30 cellular contexts compared by ENCODE assay signal in genomic region chr13:93762703-93763102, GRCh38.
"Had no signal": no experiment of that assay in that cellular context is flagged by ENCODE, and none has a peak within 500 bp of the region (broad histone marks: within the 10 kb centered on the region; RNA-seq: fewer than 3 reads in every experiment).

No MANE protein-coding gene starts in this region.

- H3K27ac Mint-ChIP-seq: naive thymus-derived CD4-positive, alpha-beta T cell; natural killer cell; nephron; stimulated activated memory B cell treated with anti-CD40 and anti-IgM and Interleukin-4, amounts not matched to agents 10 μg/mL and 1 μg/mL and 100 μg/mL, for 72 hours; stimulated activated naive CD8-positive, alpha-beta T cell treated with anti-CD3 and anti-CD28 coated beads, Interleukin-15, amount 100 ng/mL, for 72 hours; type B pancreatic cell had no signal

- H3K4me3 ChIP-seq: pancreas, prostate gland, skin epidermis, smooth muscle cell, spleen, suprapubic skin, testis, tibial artery, transverse colon, upper lobe of right lung, uterus had no signal

- H3K9me3 ChIP-seq: neutrophil, pancreas, prostate gland, suprapubic skin, testis, tibial artery, transverse colon, upper lobe of right lung, uterus had no signal

- H3K27me3 Mint-ChIP-seq: stimulated activated memory B cell treated with anti-CD40 and anti-IgM and Interleukin-4, amounts not matched to agents 10 μg/mL and 1 μg/mL and 100 μg/mL, for 72 hours; type B pancreatic cell had no signal

- H3K36me3 ChIP-seq: neutrophil, pancreas, prostate gland, spleen, suprapubic skin, tibial artery, transverse colon, upper lobe of right lung, uterus had no signal

- DNase-seq: naive thymus-derived CD4-positive, alpha-beta T cell; natural killer cell; nucleus accumbens; pancreas; right cardiac atrium; spleen; stimulated activated CD4-positive, alpha-beta T cell treated with anti-CD3 and anti-CD28 coated beads, Interleukin-12 subunit alpha, Interleukin-12 subunit beta, amount 100 ng/mL, for 4 hours; stimulated activated CD4-positive, alpha-beta T cell treated with anti-CD3 and anti-CD28 coated beads, Interleukin-1b, Interleukin-23, amount 100 ng/mL, for 48 hours; stimulated activated CD4-positive, alpha-beta T cell treated with anti-CD3 and anti-CD28 coated beads, Interleukin-4, amount 100 ng/mL, for 1 hour; stimulated activated CD4-positive, alpha-beta T cell treated with anti-CD3 and anti-CD28 coated beads, Interleukin-4, amount 100 ng/mL, for 4 hours; stimulated activated CD8-positive, alpha-beta memory T cell treated with anti-CD3 and anti-CD28 coated beads, Interleukin-4, amount 100 ng/mL, for 48 hours; stimulated activated naive CD4-positive, alpha-beta T cell; stimulated activated naive CD8-positive, alpha-beta T cell treated with anti-CD3 and anti-CD28 coated beads, Interleukin-15, amount 100 ng/mL, for 72 hours; stimulated activated naive CD8-positive, alpha-beta T cell treated with anti-CD3 and anti-CD28 coated beads, Interleukin-15, Interleukin-2, amounts not matched to agents 100 U/mL and 50 U/mL, for 24 hours; substantia nigra; testis; tibial artery; transverse colon; upper lobe of right lung; uterus had no signal

- ATAC-seq: naive thymus-derived CD4-positive, alpha-beta T cell; natural killer cell; pancreas; right cardiac atrium; sciatic nerve; stimulated activated memory B cell treated with anti-CD40 and anti-IgM and Interleukin-4, amounts not matched to agents 10 μg/mL and 1 μg/mL and 100 μg/mL, for 72 hours; stimulated activated naive CD8-positive, alpha-beta T cell treated with anti-CD3 and anti-CD28 coated beads, Interleukin-15, amount 100 ng/mL, for 72 hours; stimulated activated naive CD8-positive, alpha-beta T cell treated with anti-CD3 and anti-CD28 coated beads, Interleukin-15, Interleukin-2, amounts not matched to agents 100 U/mL and 50 U/mL, for 24 hours; upper lobe of right lung had no signal

- H3K27ac ChIP-seq: neutrophil, pancreas, prostate gland, skin epidermis, spleen, suprapubic skin, testis, tibial artery, transverse colon, upper lobe of right lung, uterus had no signal

- H3K9me3 Mint-ChIP-seq: type B pancreatic cell had no signal

- H3K4me1 Mint-ChIP-seq: stimulated activated memory B cell treated with anti-CD40 and anti-IgM and Interleukin-4, amounts not matched to agents 10 μg/mL and 1 μg/mL and 100 μg/mL, for 72 hours had no signal

- H3K4me1 ChIP-seq: prostate gland, spleen, suprapubic skin, upper lobe of right lung, uterus had no signal

- H3K4me3 Mint-ChIP-seq: naive thymus-derived CD4-positive, alpha-beta T cell; natural killer cell; nephron; neural crest cell; stimulated activated memory B cell treated with anti-CD40 and anti-IgM and Interleukin-4, amounts not matched to agents 10 μg/mL and 1 μg/mL and 100 μg/mL, for 72 hours; stimulated activated naive CD8-positive, alpha-beta T cell treated with anti-CD3 and anti-CD28 coated beads, Interleukin-15, amount 100 ng/mL, for 72 hours; type B pancreatic cell had no signal

- H3K36me3 Mint-ChIP-seq: naive thymus-derived CD4-positive, alpha-beta T cell; stimulated activated memory B cell treated with anti-CD40 and anti-IgM and Interleukin-4, amounts not matched to agents 10 μg/mL and 1 μg/mL and 100 μg/mL, for 72 hours; type B pancreatic cell had no signal
